Comparison of ENCODE assay signal across 17 cellular contexts in the genomic region with DNA sequence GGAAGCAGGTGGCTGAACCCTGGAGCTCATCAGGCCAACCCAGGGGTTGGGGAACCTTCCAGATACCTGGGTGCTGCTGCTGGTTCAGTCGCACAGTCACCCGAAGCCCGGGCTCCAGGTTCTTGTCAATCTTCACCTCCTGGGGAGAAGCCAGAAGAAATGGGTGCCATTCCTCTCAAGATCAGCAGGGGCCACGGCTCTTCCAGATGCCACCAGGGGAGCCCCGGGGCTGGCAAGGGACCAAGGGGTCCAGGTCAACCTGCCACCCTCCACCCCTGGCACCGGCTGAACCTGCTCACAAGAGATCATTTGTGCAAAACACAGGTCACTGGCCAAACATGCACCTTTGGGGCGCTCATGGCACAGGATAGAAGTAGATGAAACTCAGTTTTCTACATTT.
"Had no signal": no experiment of that assay in that cellular context is flagged by ENCODE, and none has a peak within 500 bp of the region (broad histone marks: within the 10 kb centered on the region; RNA-seq: fewer than 3 reads in every experiment).

No MANE protein-coding gene starts in this region.

- ATAC-seq: effector memory CD8-positive, alpha-beta T cell; left colon; lower lobe of right lung; natural killer cell had no signal

- H3K4me3 Mint-ChIP-seq: effector memory CD8-positive, alpha-beta T cell; immature natural killer cell; natural killer cell had no signal

- H3K36me3 Mint-ChIP-seq: natural killer cell had no signal

- DNase-seq: cortex of kidney; effector memory CD8-positive, alpha-beta T cell; hypothalamus; immature natural killer cell; islet precursor cell; kidney glomerular epithelial cell; left colon; left ventricle myocardium inferior; lower lobe of right lung; natural killer cell; sigmoid colon; stimulated activated CD4-positive, alpha-beta T cell treated with anti-CD3 and anti-CD28 coated beads, Interleukin-2, amount 100 ng/mL, for 24 hours; stimulated activated CD4-positive, alpha-beta T cell treated with anti-CD3 and anti-CD28 coated beads, Interleukin-4, amount 100 ng/mL, for 4 hours; stimulated activated naive CD4-positive, alpha-beta T cell treated with Interleukin-2 at 50 U/mL for 16 hours; stomach; thyroid gland; trophoblast cell had no signal

- H3K9me3 Mint-ChIP-seq: effector memory CD8-positive, alpha-beta T cell; immature natural killer cell; natural killer cell had no signal

- H3K27ac Mint-ChIP-seq: immature natural killer cell, natural killer cell had no signal
